Comparison of ENCODE assay signal across 1 cellular context in the genomic region with DNA sequence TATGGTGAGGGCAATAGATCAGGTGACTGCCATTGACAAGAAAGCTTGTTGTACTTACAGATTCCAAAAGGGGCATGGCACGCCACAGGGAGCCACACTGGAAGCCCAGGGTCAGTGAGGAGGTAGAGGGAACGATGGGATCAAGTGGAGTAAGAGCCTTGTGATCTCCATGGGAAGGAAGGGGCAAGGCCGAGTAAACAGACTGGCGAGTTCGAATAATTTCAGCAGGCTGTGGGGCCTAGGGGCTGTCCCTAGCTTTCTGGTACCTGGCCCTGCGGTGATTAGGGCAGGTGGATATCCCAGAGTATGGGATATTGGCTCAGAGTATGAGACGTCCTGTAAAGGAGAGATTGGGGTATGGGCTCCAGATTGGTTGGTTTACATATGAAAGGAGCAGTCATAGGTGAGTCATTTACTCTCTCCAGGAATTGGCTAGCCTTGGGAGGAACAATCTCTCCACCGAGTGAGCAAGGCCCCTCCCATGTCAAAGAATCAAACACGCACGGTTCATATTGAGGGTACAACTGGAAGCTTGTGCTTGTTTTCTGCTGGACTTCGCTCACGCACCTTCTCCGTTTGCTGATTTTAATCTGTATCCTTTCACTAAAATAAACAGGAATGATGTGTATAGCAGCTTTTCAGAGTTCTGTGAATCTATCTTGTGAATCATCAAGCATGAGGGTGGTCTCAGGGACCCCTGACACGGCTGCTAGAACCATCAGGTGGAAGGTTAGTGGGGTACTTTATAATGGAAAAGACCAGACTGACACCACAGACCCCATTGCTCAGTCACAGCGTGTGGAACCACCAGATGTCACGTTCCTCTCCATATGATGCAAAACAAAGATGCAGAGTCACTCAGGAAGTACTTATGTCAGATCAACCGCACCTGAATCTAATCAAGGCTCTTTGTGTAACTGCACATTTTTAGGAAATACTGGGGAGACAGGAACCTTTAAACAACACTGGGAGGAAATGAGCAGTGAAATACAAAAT.
TF ChIP-seq lines count a peak whose summit lies in the region.

No MANE protein-coding gene starts in this region.

TF ChIP-seq in GM12878, 131 proteins besides CTCF, POLR2A, EP300 and RAD21:
- TF ChIP-seq MEF2A (IDR thresholded peaks at IDR 0.05; ENCODE audit: insufficient read depth, low read depth, low read length) (no peak), MEF2B (IDR thresholded peaks at IDR 0.05; ENCODE audit: partially characterized antibody, poor library complexity, severe bottlenecking) (no peak), RUNX3 (IDR thresholded peaks at IDR 0.05; ENCODE audit: low read length) (peak; percentile 36; the same call in 1 of the 2 replicates), TARDBP (IDR thresholded peaks at IDR 0.05; ENCODE audit: borderline replicate concordance) (no peak)
- TF ChIP-seq, protein P1, sequence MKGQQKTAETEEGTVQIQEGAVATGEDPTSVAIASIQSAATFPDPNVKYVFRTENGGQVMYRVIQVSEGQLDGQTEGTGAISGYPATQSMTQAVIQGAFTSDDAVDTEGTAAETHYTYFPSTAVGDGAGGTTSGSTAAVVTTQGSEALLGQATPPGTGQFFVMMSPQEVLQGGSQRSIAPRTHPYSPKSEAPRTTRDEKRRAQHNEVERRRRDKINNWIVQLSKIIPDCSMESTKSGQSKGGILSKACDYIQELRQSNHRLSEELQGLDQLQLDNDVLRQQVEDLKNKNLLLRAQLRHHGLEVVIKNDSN (IDR thresholded peaks at IDR 0.05; ENCODE audit: borderline replicate concordance, extremely low read length, insufficient read depth, low read depth, low read length): no peak
